13 cellular contexts compared by ENCODE assay signal in genomic region chr3:132569153-132569552, GRCh38. TPM values are rescaled to one million over a fixed set of nuclear protein-coding genes. Genes with fewer than 3 reads are reported as not detected.
DNase-seq lines count a peak whose midpoint lies in the region; ATAC-seq, FAIRE-seq and TF ChIP-seq lines count a peak whose summit lies in the region.
"Had no signal": no experiment of that assay in that cellular context is flagged by ENCODE, and none has a peak within 500 bp of the region (broad histone marks: within the 10 kb centered on the region; RNA-seq: fewer than 3 reads in every experiment).

No MANE protein-coding gene starts in this region.

- FAIRE-seq in D721Med (lab: Jason Lieb, UNC) = peak; percentile 61

- intact Hi-C loops in sciatic nerve (cut with DNase I) = no loop called here

- ATAC-seq in sciatic nerve (peak; percentile 77), GM21390 (IDR thresholded peaks at IDR 0.05; ENCODE audit: unreplicated experiment) (no peak), HG03520 (IDR thresholded peaks at IDR 0.05; ENCODE audit: unreplicated experiment) (no peak)

- DNase-seq in D721Med (ENCODE audit: insufficient read length, low spot score) (no peak), M059J (ENCODE audit: low read depth) (peak; percentile 7), dedifferentiated amniotic fluid mesenchymal stem cell (ENCODE audit: extremely low spot score) (peak; percentile 46), sciatic nerve (ENCODE audit: low spot score) (no peak), C1 segment of cervical spinal cord (lab: John Stamatoyannopoulos, UW) (no peak), NCI-H510A (lab: John Stamatoyannopoulos, UW) (no peak)
- DNase-seq: DND-41, dorsolateral prefrontal cortex, NCI-H1105, NCI-H2227 treated with DMSO at 0.1 percent for 48 hours had no signal

- no peak for TF ChIP-seq CTCF in D721Med (IDR thresholded peaks at IDR 0.05; ENCODE audit: insufficient read depth, missing control alignments)

RNA-seq across cellular contexts. Expression of gene ACKR4, which starts 27.9 kb away (rescaled TPM):
- total RNA-seq in M059J (2014; rRNA removed; shearing (Covaris generic)) = 0.20 and 0.44 TPM in 2 replicates
- 3.1 TPM for total RNA-seq in sciatic nerve
- total RNA-seq: astrocyte had no signal

Comparison
In these comparisons a context has a peak if more than half of its experiments do, and no peak if none do; other contexts are left out.
1. DNase-seq: peak in M059J (single experiment) and dedifferentiated amniotic fluid mesenchymal stem cell (single experiment); none in D721Med (single experiment), sciatic nerve (single experiment), C1 segment of cervical spinal cord (0 of 14) and NCI-H510A (single experiment).